11 cellular contexts compared by ENCODE assay signal in the genomic region with DNA sequence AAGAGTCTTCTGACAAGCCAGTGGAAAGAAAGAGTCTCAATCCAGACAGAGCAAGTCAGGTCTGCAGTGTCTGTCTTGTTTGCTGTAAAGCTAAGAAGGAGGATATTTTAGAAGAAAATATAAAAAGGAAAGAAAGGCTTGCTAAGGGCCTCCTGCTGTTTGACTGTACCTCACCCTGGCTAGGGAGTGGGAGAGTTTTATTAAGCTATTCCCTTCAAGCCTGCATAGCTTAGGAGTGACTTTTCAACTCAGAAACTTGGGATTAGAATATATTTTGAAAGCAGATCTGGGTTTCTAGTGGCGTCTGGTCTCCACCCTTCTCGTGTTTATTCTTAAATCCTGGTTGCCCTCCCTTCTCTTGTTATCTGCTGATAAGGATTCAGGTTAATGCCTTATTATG.
DNase-seq lines count a peak whose midpoint lies in the region; ATAC-seq and TF ChIP-seq lines count a peak whose summit lies in the region.
"Had no signal": no experiment of that assay in that cellular context is flagged by ENCODE, and none has a peak within 500 bp of the region (broad histone marks: within the 10 kb centered on the region; RNA-seq: fewer than 3 reads in every experiment).

No MANE protein-coding gene starts in this region.

- peaks cover 6 to 13% of the 10 kb centered on the region in 2 donors for H3K36me3 Mint-ChIP-seq in activated T-cell treated with anti-CD3 and anti-CD28 coated beads, Interleukin-2, amount 50 U/mL, for 72 hours (ENCODE audit: insufficient read depth in 2 of 2)

- no peaks in the 10 kb centered on the region for H3K27me3 Mint-ChIP-seq in activated T-cell treated with anti-CD3 and anti-CD28 coated beads, Interleukin-2, amount 50 U/mL, for 72 hours (ENCODE audit: low read depth)

- H3K4me3 ChIP-seq in brain microvascular endothelial cell (ENCODE audit: low read depth, low read length): no peak overlapping the region
- H3K4me3 ChIP-seq in lower lobe of right lung: no peak overlapping the region
- peak overlapping the region; percentile 9 for H3K4me3 ChIP-seq in thoracic aorta
- H3K4me3 ChIP-seq: cardiac muscle cell had no signal

- DNase-seq in activated T-cell treated with anti-CD3 and anti-CD28 coated beads, Interleukin-2, amount 50 U/mL, for 72 hours: no peak
- no peak for DNase-seq in activated T-cell treated with anti-CD3 and anti-CD28 coated beads for 4 hours
- DNase-seq in brain microvascular endothelial cell: peak; percentile 22
- DNase-seq in lower lobe of right lung: no peak
- DNase-seq in thoracic aorta (ENCODE audit: low spot score): no peak
- DNase-seq in activated CD4-positive, CD25-positive, alpha-beta regulatory T cell treated with anti-CD3 and anti-CD28 coated beads, Interleukin-2, amount 50 U/mL, for 72 hours: no peak
- DNase-seq in T1000 (lab: John Stamatoyannopoulos, UW): no peak
- DNase-seq: NCI-H146 had no signal

- peak overlapping the region; percentile 80 for H3K27ac Mint-ChIP-seq in activated T-cell treated with anti-CD3 and anti-CD28 coated beads, Interleukin-2, amount 50 U/mL, for 72 hours

- peaks cover 21% of the 10 kb centered on the region for H3K4me1 ChIP-seq in lower lobe of right lung
- peaks cover 15 to 39% of the 10 kb centered on the region in 2 donors for H3K4me1 ChIP-seq in thoracic aorta (ENCODE audit: control insufficient read depth in 1 of 2, low read depth in 2 of 2)

- peaks cover 48% of the 10 kb centered on the region for H3K4me1 Mint-ChIP-seq in activated T-cell treated with anti-CD3 and anti-CD28 coated beads, Interleukin-2, amount 50 U/mL, for 72 hours (ENCODE audit: low read depth)

- TF ChIP-seq CTCF in brain microvascular endothelial cell (IDR thresholded peaks at IDR 0.05; ENCODE audit: low read depth, low read length, missing control alignments): no peak
- TF ChIP-seq CTCF in lower lobe of right lung (IDR thresholded peaks at IDR 0.05): no peak
- TF ChIP-seq CTCF in thoracic aorta (IDR thresholded peaks at IDR 0.05): no peak

- H3K9me3 Mint-ChIP-seq in activated T-cell treated with anti-CD3 and anti-CD28 coated beads, Interleukin-2, amount 50 U/mL, for 72 hours: peaks cover 1 to 4% of the 10 kb centered on the region in 2 donors

- ATAC-seq in activated T-cell treated with anti-CD3 and anti-CD28 coated beads, Interleukin-2, amount 50 U/mL, for 72 hours (replicated peaks in 1 of 2): no peak
- ATAC-seq in lower lobe of right lung (no peak), thoracic aorta (ENCODE audit: insufficient number of reproducible peaks, low FRiP score, low read depth) (no peak), GM21619 (IDR thresholded peaks at IDR 0.05; ENCODE audit: unreplicated experiment) (no peak)

- peak overlapping the region; percentile 92 for H3K27ac ChIP-seq in brain microvascular endothelial cell
- H3K27ac ChIP-seq in lower lobe of right lung: peak overlapping the region; percentile 37
- peak overlapping the region; percentile 60 to 87 for H3K27ac ChIP-seq in thoracic aorta
- H3K27ac ChIP-seq: cardiac muscle cell, HL-60 had no signal

- intact Hi-C loops in lower lobe of right lung (cut with DNase I): no loop called here

- no peaks in the 10 kb centered on the region for H3K27me3 ChIP-seq in brain microvascular endothelial cell (replicated peaks)
- H3K27me3 ChIP-seq in lower lobe of right lung (ENCODE audit: low read depth): no peaks in the 10 kb centered on the region
- H3K27me3 ChIP-seq in thoracic aorta (replicated peaks; ENCODE audit: insufficient read depth): no peaks in the 10 kb centered on the region
- H3K27me3 ChIP-seq: cardiac muscle cell had no signal

- H3K9me3 ChIP-seq in lower lobe of right lung (no peaks in the 10 kb centered on the region), thoracic aorta (no peaks in the 10 kb centered on the region)

- peak overlapping the region; percentile 32 to 35 for H3K4me3 Mint-ChIP-seq in activated T-cell treated with anti-CD3 and anti-CD28 coated beads, Interleukin-2, amount 50 U/mL, for 72 hours

- no peaks in the 10 kb centered on the region for H3K36me3 ChIP-seq in brain microvascular endothelial cell (replicated peaks)
- no peaks in the 10 kb centered on the region for H3K36me3 ChIP-seq in lower lobe of right lung
- no peaks in the 10 kb centered on the region for H3K36me3 ChIP-seq in thoracic aorta
- H3K36me3 ChIP-seq: cardiac muscle cell had no signal

- in situ Hi-C loops in brain microvascular endothelial cell (cut with HindIII; ENCODE audit: low pct_ligation_motif_present, low sequenced_read_pairs): no loop called here

Comparison
In these comparisons a context has a peak if more than half of its experiments do, and no peak if none do; other contexts are left out.
1. H3K27ac ChIP-seq: peak in every context shown above with its lines; median percentile 92 in brain microvascular endothelial cell; 74 in thoracic aorta; 37 in lower lobe of right lung.